In the genomic region with DNA sequence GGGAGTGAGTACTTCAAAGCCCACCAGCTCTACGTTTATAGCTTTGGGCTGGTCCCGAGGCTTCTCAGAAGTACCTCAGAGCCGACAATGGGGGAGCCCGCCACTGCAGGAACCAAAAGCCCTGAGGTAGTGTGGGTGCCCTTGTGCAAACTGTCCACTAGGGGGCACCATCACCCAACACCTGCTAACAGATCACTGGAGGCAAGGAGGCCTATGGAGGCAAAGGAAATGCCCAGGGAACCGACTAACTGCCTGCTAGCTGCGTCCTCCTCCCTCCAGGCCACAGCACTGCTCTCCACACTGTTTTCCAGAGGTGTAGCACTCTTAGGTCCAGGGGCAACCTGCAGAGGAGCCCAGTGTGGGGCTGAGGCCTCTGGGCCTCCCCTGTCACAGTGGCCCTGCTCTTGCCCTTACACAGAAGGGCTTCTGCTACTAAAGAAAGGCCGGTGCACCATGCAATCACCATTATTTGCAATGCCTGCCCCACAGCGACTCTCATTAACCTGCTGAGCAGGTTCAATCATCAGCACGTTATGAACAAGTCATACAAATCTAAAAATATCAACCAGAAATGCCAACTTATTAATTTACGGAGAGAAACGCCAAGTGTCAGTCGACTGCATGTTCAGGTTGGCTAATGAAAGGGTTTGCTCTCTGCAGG, we compare ENCODE assay signal across 8 cellular contexts.
DNase-seq lines count a peak whose midpoint lies in the region; ATAC-seq, FAIRE-seq and TF ChIP-seq lines count a peak whose summit lies in the region.

No MANE protein-coding gene starts in this region.

- peak overlapping the region; percentile 61 for H3K4me2 ChIP-seq in endothelial cell of umbilical vein (ENCODE audit: insufficient read depth, low read length)

- H2AFZ ChIP-seq in endothelial cell of umbilical vein (ENCODE audit: low read depth, low read length): no peak overlapping the region

- peak; percentile 83 for FAIRE-seq in endothelial cell of umbilical vein (lab: Jason Lieb, UNC)

- peak; percentile 94 for ATAC-seq in GM21360 (IDR thresholded peaks at IDR 0.05; ENCODE audit: unreplicated experiment)

- dilution Hi-C loops in endothelial cell of umbilical vein (cut with MboI; ENCODE audit: extremely low pct_ligation_motif_present, low sequenced_read_pairs): no loop called here

- H3K4me3 ChIP-seq in Caco-2 (ENCODE audit: low read depth, low read length) (no peak overlapping the region), HL-60 (replicated peaks; ENCODE audit: insufficient read depth, low read length) (no peak overlapping the region), endothelial cell of umbilical vein (replicated peaks in 1 of 3; ENCODE audit: insufficient read depth in 1 of 3, low read depth in 1 of 3, low read length in 3 of 3) (no peak overlapping the region), mucosa of stomach (ENCODE audit: low read length) (no peak overlapping the region)

- H3K9me3 Mint-ChIP-seq in Caco-2 (ENCODE audit: unreplicated experiment): no peaks in the 10 kb centered on the region

- H3K4me3 Mint-ChIP-seq in Caco-2 (ENCODE audit: unreplicated experiment): no peak overlapping the region

- peaks cover 62% of the 10 kb centered on the region for H3K36me3 Mint-ChIP-seq in Caco-2 (ENCODE audit: insufficient read depth, unreplicated experiment)

- H3K9ac ChIP-seq in endothelial cell of umbilical vein (replicated peaks; ENCODE audit: extremely low read depth, insufficient read depth, low read length) (peak overlapping the region; percentile 57), mucosa of stomach (ENCODE audit: low read length) (peak overlapping the region; percentile 28)

- H3K36me3 ChIP-seq in Caco-2 (ENCODE audit: control insufficient read depth, insufficient read depth, low read length): no peaks in the 10 kb centered on the region; the same call in 1 of the 2 replicates
- peaks cover 2% of the 10 kb centered on the region in 2 experiments for H3K36me3 ChIP-seq in endothelial cell of umbilical vein (ENCODE audit: control insufficient read depth in 2 of 2, extremely low read depth in 1 of 2, insufficient read depth in 2 of 2, low read length in 2 of 2)
- H3K36me3 ChIP-seq in mucosa of stomach (ENCODE audit: control insufficient read depth, insufficient read depth, low read length): no peaks in the 10 kb centered on the region

- no peaks in the 10 kb centered on the region for H3K79me2 ChIP-seq in endothelial cell of umbilical vein (ENCODE audit: control insufficient read depth, insufficient read depth, low read length)

- CTCF ChIA-PET in Caco-2 (lab: Charles Lee): interaction anchor here (0.7 to 1.4 kb wide), 2 partner anchors 306 to 754 kb away, joined by 3 read pairs; a partner anchor contains a TSS
- CTCF ChIA-PET in endothelial cell of umbilical vein (lab: Charles Lee): interaction anchor here (1.0 to 10.1 kb wide), 6 partner anchors 9 to 753 kb away, joined by 3 to 123 read pairs (median 5); a partner anchor contains a TSS

- H3K4me1 ChIP-seq in Caco-2 (no peaks in the 10 kb centered on the region), endothelial cell of umbilical vein (ENCODE audit: control insufficient read depth, extremely low read depth, insufficient read depth, low read length) (peaks cover 29% of the 10 kb centered on the region), mucosa of stomach (ENCODE audit: control insufficient read depth, insufficient read depth, low read length) (peaks cover 9% of the 10 kb centered on the region)

- DNase-seq in Caco-2 (peak; percentile 71 to 76), HL-60 (ENCODE audit: low read depth in 1 of 2, low spot score in 1 of 2) (peak; percentile 70 to 82), NOMO-1 (lab: John Stamatoyannopoulos, UW; ENCODE audit: unreplicated experiment in 2 of 2) (peak; percentile 52 to 73), endothelial cell of umbilical vein (ENCODE audit: low read depth, low spot score) (peak; percentile 79)
- peak; percentile 82 for DNase-seq in activated CD8-positive, alpha-beta memory T cell treated with anti-CD3 and anti-CD28 coated beads for 24 hours
- peak; percentile 33 to 42 for DNase-seq in stimulated activated CD8-positive, alpha-beta memory T cell treated with anti-CD3 and anti-CD28 coated beads, Interleukin-7, amount 100 ng/mL, for 4 hours (ENCODE audit: low read depth in 2 of 2)

- H3K27ac ChIP-seq in HL-60 (replicated peaks): no peak overlapping the region
- H3K27ac ChIP-seq in endothelial cell of umbilical vein (ENCODE audit: insufficient read depth, low read depth, low read length): peak overlapping the region; percentile 98

- POLR2A ChIA-PET in Caco-2 (lab: Charles Lee) (no interaction called here), endothelial cell of umbilical vein (lab: Charles Lee) (no interaction called here)

- TF ChIP-seq CTCF in Caco-2 (IDR thresholded peaks at IDR 0.05; ENCODE audit: insufficient read depth in 1 of 2, low read depth in 1 of 2, low read length in 1 of 2, severe bottlenecking in 1 of 2, unreplicated experiment in 1 of 2) (peak; percentile 82 to 85), HL-60 (IDR thresholded peaks at IDR 0.05; ENCODE audit: insufficient read depth, low read length) (peak; percentile 88), endothelial cell of umbilical vein (IDR thresholded peaks at IDR 0.05; ENCODE audit: extremely low read depth in 1 of 2, insufficient read depth in 1 of 2, low read depth in 1 of 2, low read length in 2 of 2) (peak; percentile 92 to 96)

- H3K9me3 ChIP-seq in Caco-2 (no peaks in the 10 kb centered on the region), endothelial cell of umbilical vein (replicated peaks; ENCODE audit: control insufficient read depth, insufficient read depth, low read length) (no peaks in the 10 kb centered on the region), mucosa of stomach (ENCODE audit: control insufficient read depth, low read length) (no peaks in the 10 kb centered on the region)

- no peaks in the 10 kb centered on the region for H3K9me1 ChIP-seq in endothelial cell of umbilical vein (replicated peaks; ENCODE audit: control insufficient read depth, extremely low read depth, insufficient read depth, low read length)

- no TSS peak for BruUV-seq in Caco-2 (replicated peaks; lab: Mats Ljungman, UMichigan)
- BruUV-seq in endothelial cell of umbilical vein (replicated peaks; lab: Mats Ljungman, UMichigan): no TSS peak

- no peaks in the 10 kb centered on the region for H4K20me1 ChIP-seq in endothelial cell of umbilical vein (replicated peaks; ENCODE audit: control insufficient read depth, extremely low read depth, insufficient read depth, low read length)

- intact Hi-C loops in Caco-2 (cut with micrococcal nuclease; ENCODE audit: unreplicated experiment) (no loop called here), endothelial cell of umbilical vein (cut with micrococcal nuclease) (loop anchor here (1.0 to 10.0 kb wide), 4 partner anchors 8 to 736 kb away; a partner anchor contains a TSS)

- TF ChIP-seq POLR2A in endothelial cell of umbilical vein (IDR thresholded peaks at IDR 0.05; ENCODE audit: low read depth, low read length): no peak

- no peaks in the 10 kb centered on the region for H3K27me3 Mint-ChIP-seq in Caco-2 (ENCODE audit: insufficient read depth, unreplicated experiment)

- H3K27ac Mint-ChIP-seq in Caco-2 (ENCODE audit: unreplicated experiment): no peak overlapping the region

- H3K27me3 ChIP-seq in Caco-2 (replicated peaks; ENCODE audit: control insufficient read depth, insufficient read depth, low read length) (no peaks in the 10 kb centered on the region), HL-60 (ENCODE audit: insufficient read depth, poor library complexity, severe bottlenecking) (no peaks in the 10 kb centered on the region), endothelial cell of umbilical vein (ENCODE audit: control insufficient read depth in 2 of 2, insufficient read depth in 2 of 2, low read length in 2 of 2) (no peaks in the 10 kb centered on the region), mucosa of stomach (ENCODE audit: control insufficient read depth, insufficient read depth, low read length) (no peaks in the 10 kb centered on the region)

- H3K4me1 Mint-ChIP-seq in Caco-2 (ENCODE audit: low read depth, unreplicated experiment): peaks cover 6% of the 10 kb centered on the region

TF ChIP-seq in endothelial cell of umbilical vein, 7 proteins besides CTCF, POLR2A, EP300 and RAD21:
- TF ChIP-seq EZH2 (IDR thresholded peaks at IDR 0.05; ENCODE audit: borderline replicate concordance, low read depth, low read length, severe bottlenecking): no peak
- TF ChIP-seq GATA2 (IDR thresholded peaks at IDR 0.05; ENCODE audit: insufficient read depth, insufficient read length, low read depth, low read length): no peak
